13 cellular contexts compared by ENCODE assay signal in genomic region chr2:237744270-237744612, GRCh38. TPM values are rescaled to one million over a fixed set of nuclear protein-coding genes. Genes with fewer than 3 reads are reported as not detected.
DNase-seq lines count a peak whose midpoint lies in the region; ATAC-seq, FAIRE-seq and TF ChIP-seq lines count a peak whose summit lies in the region.
"Had no signal": no experiment of that assay in that cellular context is flagged by ENCODE, and none has a peak within 500 bp of the region (broad histone marks: within the 10 kb centered on the region; RNA-seq: fewer than 3 reads in every experiment).

No MANE protein-coding gene starts in this region.

- 77% methylated on average over 6 of the region's 6 CpGs for WGBS in A549 (ENCODE audit: missing lambda C conversion rate)

- DNase-seq in A549 (ENCODE audit: low read depth in 1 of 2, low spot score in 1 of 2) (no peak), Calu3 (no peak), colonic mucosa (no peak), osteoblast (ENCODE audit: insufficient read length, low spot score, missing footprints) (no peak), C1 segment of cervical spinal cord (lab: John Stamatoyannopoulos, UW) (no peak), NCI-H187 (lab: John Stamatoyannopoulos, UW) (no peak)
- DNase-seq in stimulated activated CD4-positive, alpha-beta T cell treated with anti-CD3 and anti-CD28 coated beads, Interleukin-4, amount 100 ng/mL, for 24 hours: no peak

- no peak for TF ChIP-seq EP300 in A549 (IDR thresholded peaks at IDR 0.05)

- peak overlapping the region; percentile 76 for H3K27ac Mint-ChIP-seq in Calu3 (ENCODE audit: unreplicated experiment)

- POLR2A ChIA-PET in A549 (lab: Yijun Ruan, JAX): no interaction called here

- no peak for TF ChIP-seq RAD21 in A549 (conservative IDR thresholded peaks at IDR 0.05 in 1 of 2, IDR thresholded peaks at IDR 0.05 in 1 of 2)

- no TSS peak for BruUV-seq in Calu3 (replicated peaks; lab: Mats Ljungman, UMichigan)

- H3K4me3 Mint-ChIP-seq in Calu3 (ENCODE audit: low read depth, unreplicated experiment): no peak overlapping the region
- H3K4me3 Mint-ChIP-seq: activated B cell treated with CpG ODN at 0.5 μM for 24 hours had no signal

- H3K27ac ChIP-seq in A549 (0 out of 6 replicates have a peak overlapping the region, but pooled peaks of 1 of the 2 experiments have one; percentile 35), colonic mucosa (peak overlapping the region; percentile 43), osteoblast (ENCODE audit: low read depth, low read length) (peak overlapping the region; percentile 9)
- H3K27ac ChIP-seq: parathyroid adenoma had no signal

- peaks cover 8% of the 10 kb centered on the region for H4K20me1 ChIP-seq in osteoblast (ENCODE audit: insufficient read depth, low read length)

- H3K27me3 ChIP-seq in colonic mucosa: no peaks in the 10 kb centered on the region
- no peaks in the 10 kb centered on the region for H3K27me3 ChIP-seq in osteoblast (ENCODE audit: insufficient read depth, low read length)
- H3K27me3 ChIP-seq: BE2C had no signal

- H3K79me2 ChIP-seq in osteoblast (ENCODE audit: insufficient read depth, low read length): peaks cover 40% of the 10 kb centered on the region

- H2AFZ ChIP-seq in osteoblast (ENCODE audit: low read length): no peak overlapping the region
- H2AFZ ChIP-seq: parathyroid adenoma had no signal

- no peak for TF ChIP-seq POLR2A in A549 (IDR thresholded peaks at IDR 0.05; ENCODE audit: low read length)

- ATAC-seq in A549: peak in 1 of 2 experiments; percentile 6; a peak in 2 of 6 replicates
- no peak for ATAC-seq in HG02623 (IDR thresholded peaks at IDR 0.05; ENCODE audit: unreplicated experiment)

- no peaks in the 10 kb centered on the region for H3K9me3 Mint-ChIP-seq in Calu3 (ENCODE audit: low read depth, unreplicated experiment)
- H3K9me3 Mint-ChIP-seq: activated B cell treated with CpG ODN at 0.5 μM for 24 hours, type B pancreatic cell had no signal

- FAIRE-seq in A549 (lab: Jason Lieb, UNC): no peak
- FAIRE-seq: colon had no signal

- H3K4me3 ChIP-seq in A549 (no peak overlapping the region), colonic mucosa (no peak overlapping the region), osteoblast (ENCODE audit: insufficient read depth, low read length) (no peak overlapping the region)

- peaks cover 45% of the 10 kb centered on the region for H3K4me1 Mint-ChIP-seq in Calu3 (ENCODE audit: low read depth, unreplicated experiment)

- no peaks in the 10 kb centered on the region for H3K27me3 Mint-ChIP-seq in Calu3 (ENCODE audit: unreplicated experiment)
- H3K27me3 Mint-ChIP-seq: activated B cell treated with CpG ODN at 0.5 μM for 24 hours, type B pancreatic cell had no signal

- CTCF ChIA-PET in A549 (lab: Yijun Ruan, JAX) (interaction anchor here (1.2 to 11.9 kb wide), 28 partner anchors 12 to 659 kb away, joined by 3 to 295 read pairs (median 12); partner anchors contain the start of gene COPS8), Calu3 (lab: Charles Lee) (interaction anchor here (2.3 kb wide), 1 partner anchor 51 kb away, joined by 9 read pairs; no protein-coding TSS in a partner anchor)

- TF ChIP-seq CTCF in A549 (IDR thresholded peaks at IDR 0.05): no peak; the same call in 2 of the 3 replicates
- no peak for TF ChIP-seq CTCF in Calu3 (IDR thresholded peaks at IDR 0.05; ENCODE audit: unreplicated experiment)
- TF ChIP-seq CTCF in colonic mucosa (IDR thresholded peaks at IDR 0.05): no peak
- no peak for TF ChIP-seq CTCF in osteoblast (IDR thresholded peaks at IDR 0.05; ENCODE audit: extremely low read depth, low read depth, low read length)

- peaks cover 3% of the 10 kb centered on the region for H3K36me3 ChIP-seq in colonic mucosa
- peaks cover 11% of the 10 kb centered on the region for H3K36me3 ChIP-seq in osteoblast (ENCODE audit: insufficient read depth, low read length)

- H3K9ac ChIP-seq in colonic mucosa (ENCODE audit: low read depth in 2 of 2, low read length in 2 of 2): peak overlapping the region in 1 of 2 donors; percentile 13
- H3K9ac ChIP-seq: parathyroid adenoma had no signal

- no peaks in the 10 kb centered on the region for H3K9me3 ChIP-seq in A549
- H3K9me3 ChIP-seq in colonic mucosa: no peaks in the 10 kb centered on the region
- H3K9me3 ChIP-seq in osteoblast (ENCODE audit: low read depth, low read length): no peaks in the 10 kb centered on the region
- H3K9me3 ChIP-seq: BE2C had no signal

- peak overlapping the region; percentile 15; the same call in 1 of the 3 replicates for H3K4me2 ChIP-seq in A549
- H3K4me2 ChIP-seq in osteoblast (ENCODE audit: insufficient read depth, low read length): no peak overlapping the region

- peaks cover 81% of the 10 kb centered on the region for H3K36me3 Mint-ChIP-seq in Calu3 (ENCODE audit: insufficient read depth, unreplicated experiment)

- peaks cover 23% of the 10 kb centered on the region for H3K4me1 ChIP-seq in A549
- peaks cover 12% of the 10 kb centered on the region for H3K4me1 ChIP-seq in colonic mucosa
- H3K4me1 ChIP-seq in osteoblast (ENCODE audit: insufficient read depth, low read length): peaks cover 10% of the 10 kb centered on the region
- H3K4me1 ChIP-seq: parathyroid adenoma had no signal

- intact Hi-C loops in Calu3 (cut with micrococcal nuclease; ENCODE audit: unreplicated experiment) (loop anchor here (1.0 kb wide), 1 partner anchor 71 kb away; no protein-coding TSS in a partner anchor), colonic mucosa (cut with DNase I) (loop anchor here (5.0 to 10.0 kb wide), 2 partner anchors 147 to 229 kb away; no protein-coding TSS in a partner anchor)

TF ChIP-seq in A549, 52 proteins besides CTCF, POLR2A, EP300 and RAD21:
- no peak for TF ChIP-seq CBX2 (IDR thresholded peaks at IDR 0.05; ENCODE audit: borderline replicate concordance, low read depth)
- no peak for TF ChIP-seq HOXB5 (CRISPR knock-in tag; IDR thresholded peaks at IDR 0.05)
- TF ChIP-seq KDM5A (IDR thresholded peaks at IDR 0.05): no peak
- TF ChIP-seq HDAC2 (IDR thresholded peaks at IDR 0.05): no peak
- no peak for TF ChIP-seq SREBF2 (IDR thresholded peaks at IDR 0.05)
- TF ChIP-seq SMC3 (IDR thresholded peaks at IDR 0.05): no peak
- no peak for TF ChIP-seq EHF (CRISPR knock-in tag; IDR thresholded peaks at IDR 0.05)
- no peak for TF ChIP-seq BHLHE40 (IDR thresholded peaks at IDR 0.05; ENCODE audit: low read depth, low read length)
- no peak for TF ChIP-seq FOSL2 (IDR thresholded peaks at IDR 0.05)
- TF ChIP-seq FOSL2 (CRISPR knock-in tag; IDR thresholded peaks at IDR 0.05): no peak
- no peak for TF ChIP-seq HMGXB4 (CRISPR knock-in tag; IDR thresholded peaks at IDR 0.05; ENCODE audit: borderline replicate concordance)
- TF ChIP-seq NFE2L2 (conservative IDR thresholded peaks at IDR 0.05; ENCODE audit: low read length): no peak
- TF ChIP-seq CBX8 (IDR thresholded peaks at IDR 0.05): no peak
- TF ChIP-seq JUN (IDR thresholded peaks at IDR 0.05): no peak
- TF ChIP-seq HES2 (IDR thresholded peaks at IDR 0.05): no peak
- no peak for TF ChIP-seq HOXA7 (CRISPR knock-in tag; IDR thresholded peaks at IDR 0.05)
- TF ChIP-seq MYC (IDR thresholded peaks at IDR 0.05; ENCODE audit: borderline replicate concordance, low read length): no peak
- TF ChIP-seq ELK1 (IDR thresholded peaks at IDR 0.05; ENCODE audit: low read depth, low read length): no peak

RNA-seq across cellular contexts. Expression of gene RBM44, which starts 54.3 kb away (rescaled TPM):
- polyA plus RNA-seq in A549 (2011; rRNA removed): 0.54 and 0.87 TPM in 2 replicates
- polyA plus RNA-seq in A549 (2012; cell fraction: cytosol; rRNA removed): 0.08 and 0.10 TPM in 2 replicates
- polyA plus RNA-seq in A549 (2012; cell fraction: nucleus; rRNA removed): 0.12 and 0.17 TPM in 2 replicates
- 0.14 to 0.30 TPM (median 0.21 TPM) in 3 replicates for polyA plus RNA-seq in A549 (2017; fragmentation: RNase III; extraction: RNeasy Plus Mini Kit Qiagen cat#74134 plus additional on column Dnase treatment)
- 0.29 and 1.2 TPM in 2 replicates for polyA minus RNA-seq in A549 (2011; rRNA and poly(A)+ RNA removed)
- 0.56 and 1.0 TPM in 2 replicates for total RNA-seq in Calu3 (2022)
- under 1 TPM; 0.35 to 0.48 TPM for total RNA-seq in colonic mucosa
- 0.59 and 0.72 TPM in 2 replicates for total RNA-seq in osteoblast
